14 cellular contexts compared by ENCODE assay signal in the genomic region with DNA sequence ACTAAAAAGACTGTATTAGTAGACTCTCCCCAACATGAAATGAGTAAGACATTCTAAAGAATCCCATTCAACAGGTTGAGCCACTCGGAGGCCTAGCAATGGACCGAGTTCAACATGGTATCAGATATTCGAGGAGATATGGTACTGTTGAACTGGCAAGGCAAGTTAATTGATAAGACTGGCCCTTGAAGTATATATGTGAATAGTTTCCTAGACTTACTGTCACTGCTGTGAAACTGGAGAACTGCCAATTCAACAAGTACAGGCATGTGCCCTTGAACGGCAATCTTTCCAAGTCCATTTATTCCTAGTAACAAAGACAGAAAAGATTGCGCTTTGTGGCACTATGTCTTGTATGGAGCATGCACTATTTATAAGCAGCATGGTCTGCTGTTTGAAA. TPM values are rescaled to one million over a fixed set of nuclear protein-coding genes. Genes with fewer than 3 reads are reported as not detected.
DNase-seq lines count a peak whose midpoint lies in the region; ATAC-seq and TF ChIP-seq lines count a peak whose summit lies in the region.
"Had no signal": no experiment of that assay in that cellular context is flagged by ENCODE, and none has a peak within 500 bp of the region (broad histone marks: within the 10 kb centered on the region; RNA-seq: fewer than 3 reads in every experiment).

No MANE protein-coding gene starts in this region.

- H3K27ac ChIP-seq in body of pancreas (peak overlapping the region in 3 of 4 donors; percentile 27 to 68 (median 41)), testis (peak overlapping the region; percentile 81 to 88)
- H3K27ac ChIP-seq: parathyroid adenoma had no signal

- H3K4me3 ChIP-seq in body of pancreas: no peak overlapping the region
- no peak overlapping the region for H3K4me3 ChIP-seq in testis

- no peaks in the 10 kb centered on the region for H3K9me3 ChIP-seq in body of pancreas
- no peaks in the 10 kb centered on the region for H3K9me3 ChIP-seq in testis

- peaks cover 65% of the 10 kb centered on the region for H3K4me1 ChIP-seq in body of pancreas
- H3K4me1 ChIP-seq in testis: peaks cover 48% of the 10 kb centered on the region
- H3K4me1 ChIP-seq: parathyroid adenoma had no signal

- 7 to 17% methylated on average over 5 of the region's 5 CpGs for WGBS in body of pancreas, 2 donors
- WGBS in testis, 2 donors: 45 to 56% methylated on average over 5 of the region's 5 CpGs

- no peaks in the 10 kb centered on the region for H3K27me3 ChIP-seq in body of pancreas
- no peaks in the 10 kb centered on the region for H3K27me3 ChIP-seq in testis

- H3K36me3 ChIP-seq in body of pancreas (replicated peaks in 1 of 2; ENCODE audit: insufficient read depth in 1 of 2, low read depth in 2 of 2): no peaks in the 10 kb centered on the region
- no peaks in the 10 kb centered on the region for H3K36me3 ChIP-seq in testis (ENCODE audit: low read depth, missing control alignments)

- intact Hi-C loops in body of pancreas (cut with DNase I): no loop called here
- intact Hi-C loops in testis (cut with DNase I; ENCODE audit: low total_unique reads): no loop called here

- ATAC-seq in body of pancreas: peak; percentile 81
- ATAC-seq: stimulated activated naive CD8-positive, alpha-beta T cell treated with anti-CD3 and anti-CD28 coated beads, Interleukin-15, Interleukin-2, amounts not matched to agents 100 U/mL and 50 U/mL, for 24 hours had no signal

- TF ChIP-seq POLR2A in body of pancreas (IDR thresholded peaks at IDR 0.05) (no peak), testis (IDR thresholded peaks at IDR 0.05) (no peak)

- DNase-seq in NCI-H1048 (lab: John Stamatoyannopoulos, UW) (peak; percentile 30), body of pancreas (peak; percentile 55 to 75 (median 66)), iris pigment epithelial cell (ENCODE audit: low read depth) (peak; percentile 55), testis (peak; percentile 52), occipital lobe (lab: John Stamatoyannopoulos, UW) (no peak), T-helper 1 cell (no peak)
- DNase-seq in stimulated activated CD4-positive, alpha-beta T cell treated with anti-CD3 and anti-CD28 coated beads, Interleukin-15, amount 100 ng/mL, for 24 hours: no peak
- DNase-seq: amniotic stem cell; CD4-positive, alpha-beta T cell; effector CD4-positive, alpha-beta T cell; NCI-H187; stimulated activated naive CD8-positive, alpha-beta T cell treated with anti-CD3 and anti-CD28 coated beads, Interleukin-15, Interleukin-2, amounts not matched to agents 100 U/mL and 50 U/mL, for 24 hours had no signal

- TF ChIP-seq CTCF in body of pancreas (IDR thresholded peaks at IDR 0.05): no peak
- no peak for TF ChIP-seq CTCF in testis (IDR thresholded peaks at IDR 0.05)

RNA-seq across cellular contexts. Expression of gene FAT1, which starts 24.4 kb away (rescaled TPM):
- total RNA-seq in body of pancreas (10 to 100 TPM; 65.9 to 69.5 TPM), testis (100 to 1,000 TPM; 118 to 157 TPM), occipital lobe (28.4 TPM)
- polyA plus RNA-seq in testis (ENCODE audit: insufficient read depth, low read depth, low replicate concordance): 51.5 TPM
- polyA plus RNA-seq: IgD-negative memory B cell had no signal

Comparison
In these comparisons a context has a peak if more than half of its experiments do, and no peak if none do; other contexts are left out.
1. DNase-seq: peak in NCI-H1048 (single experiment), body of pancreas (4 of 4), iris pigment epithelial cell (single experiment) and testis (single experiment); none in occipital lobe (single experiment), T-helper 1 cell (0 of 5) and stimulated activated CD4-positive, alpha-beta T cell treated with anti-CD3 and anti-CD28 coated beads, Interleukin-15, amount 100 ng/mL, for 24 hours (single experiment).